Comparison of ENCODE assay signal across 9 cellular contexts in genomic region chr3:190384241-190384863, GRCh38. TPM values are rescaled to one million over a fixed set of nuclear protein-coding genes. Genes with fewer than 3 reads are reported as not detected.
A peak's percentile ranks its signal among the peaks of the same experiment; 100 is the strongest.
DNase-seq lines count a peak whose midpoint lies in the region; ATAC-seq and TF ChIP-seq lines count a peak whose summit lies in the region.
"Had no signal": no experiment of that assay in that cellular context is flagged by ENCODE, and none has a peak within 500 bp of the region (broad histone marks: within the 10 kb centered on the region; RNA-seq: fewer than 3 reads in every experiment).

No MANE protein-coding gene starts in this region.

- H3K27ac ChIP-seq in CD8-positive, alpha-beta T cell (ENCODE audit: low read depth, low read length) = no peak overlapping the region

- H3K4me1 Mint-ChIP-seq in CD8-positive, alpha-beta T cell (ENCODE audit: low read depth) = no peaks in the 10 kb centered on the region
- H3K4me1 Mint-ChIP-seq: activated B cell treated with CpG ODN at 0.5 μM for 24 hours had no signal

- H3K4me1 ChIP-seq in CD8-positive, alpha-beta T cell (ENCODE audit: insufficient read depth, low read length) = no peaks in the 10 kb centered on the region

- H3K4me3 ChIP-seq in choroid plexus epithelial cell (ENCODE audit: low read depth, low read length) = no peak overlapping the region
- H3K4me3 ChIP-seq in CD8-positive, alpha-beta T cell (ENCODE audit: low read depth, low read length) = no peak overlapping the region

- H3K27me3 Mint-ChIP-seq in CD8-positive, alpha-beta T cell (ENCODE audit: low read depth) = peaks cover 15% of the 10 kb centered on the region
- H3K27me3 Mint-ChIP-seq: activated B cell treated with CpG ODN at 0.5 μM for 24 hours had no signal

- intact Hi-C loops in CD8-positive, alpha-beta T cell (cut with DNase I, micrococcal nuclease) = no loop called here

- DNase-seq in DMS 273 treated with DMSO at 0.1 percent for 48 hours (lab: John Stamatoyannopoulos, UW) (peak; percentile 5), GM19240 (ENCODE audit: insufficient read length, low spot score) (peak; percentile 8), NOMO-1 (lab: John Stamatoyannopoulos, UW; ENCODE audit: unreplicated experiment in 2 of 2) (peak; percentile 90 to 93), choroid plexus epithelial cell (ENCODE audit: low read depth) (peak; percentile 87), myocyte (ENCODE audit: low read depth) (peak; percentile 68)
- DNase-seq in stimulated activated naive CD4-positive, alpha-beta T cell (lab: John Stamatoyannopoulos, UW) = no peak
- no peak for DNase-seq in CD8-positive, alpha-beta T cell
- DNase-seq: activated B cell treated with CpG ODN at 0.5 μM for 24 hours had no signal

- no peaks in the 10 kb centered on the region for H3K36me3 Mint-ChIP-seq in CD8-positive, alpha-beta T cell

- CTCF ChIA-PET in CD8-positive, alpha-beta T cell (lab: Charles Lee) = no interaction called here

- no peak overlapping the region for H3K4me3 Mint-ChIP-seq in CD8-positive, alpha-beta T cell
- H3K4me3 Mint-ChIP-seq: activated B cell treated with CpG ODN at 0.5 μM for 24 hours had no signal

- peak; percentile 76 for TF ChIP-seq CTCF in choroid plexus epithelial cell (conservative IDR thresholded peaks at IDR 0.05; ENCODE audit: low read depth, low read length)
- TF ChIP-seq CTCF in CD8-positive, alpha-beta T cell (IDR thresholded peaks at IDR 0.05) = no peak

- no peak overlapping the region for H3K27ac Mint-ChIP-seq in CD8-positive, alpha-beta T cell
- H3K27ac Mint-ChIP-seq: activated B cell treated with CpG ODN at 0.5 μM for 24 hours had no signal

- H3K9me3 Mint-ChIP-seq in CD8-positive, alpha-beta T cell = no peaks in the 10 kb centered on the region
- H3K9me3 Mint-ChIP-seq: activated B cell treated with CpG ODN at 0.5 μM for 24 hours had no signal

- H3K9me3 ChIP-seq in CD8-positive, alpha-beta T cell (ENCODE audit: low read length) = no peaks in the 10 kb centered on the region

- no peaks in the 10 kb centered on the region for H3K36me3 ChIP-seq in CD8-positive, alpha-beta T cell (ENCODE audit: insufficient read depth, low read length)

- POLR2A ChIA-PET in CD8-positive, alpha-beta T cell (lab: Charles Lee) = no interaction called here

- peak; percentile 91 for ATAC-seq in HG03196 (IDR thresholded peaks at IDR 0.05; ENCODE audit: unreplicated experiment)
- no peak for ATAC-seq in CD8-positive, alpha-beta T cell

- no peaks in the 10 kb centered on the region for H3K27me3 ChIP-seq in CD8-positive, alpha-beta T cell (ENCODE audit: insufficient read depth, low read length)

RNA-seq across cellular contexts. Expression of gene CLDN16, which starts 3.6 kb away (rescaled TPM):
- not detected in 2 replicates for total RNA-seq in myocyte
- polyA plus RNA-seq in myocyte (2012) = 0.06 TPM
- not detected for total RNA-seq in CD8-positive, alpha-beta T cell
- total RNA-seq: activated B cell treated with CpG ODN at 0.5 μM for 24 hours had no signal

Comparison
In these comparisons a context has a peak if more than half of its experiments do, and no peak if none do; other contexts are left out.
1. DNase-seq: peak in DMS 273 treated with DMSO at 0.1 percent for 48 hours (single experiment), GM19240 (single experiment), NOMO-1 (2 of 2), choroid plexus epithelial cell (single experiment) and myocyte (single experiment); none in stimulated activated naive CD4-positive, alpha-beta T cell (0 of 6) and CD8-positive, alpha-beta T cell (0 of 7).